8 cellular contexts compared by ENCODE assay signal in the genomic region with DNA sequence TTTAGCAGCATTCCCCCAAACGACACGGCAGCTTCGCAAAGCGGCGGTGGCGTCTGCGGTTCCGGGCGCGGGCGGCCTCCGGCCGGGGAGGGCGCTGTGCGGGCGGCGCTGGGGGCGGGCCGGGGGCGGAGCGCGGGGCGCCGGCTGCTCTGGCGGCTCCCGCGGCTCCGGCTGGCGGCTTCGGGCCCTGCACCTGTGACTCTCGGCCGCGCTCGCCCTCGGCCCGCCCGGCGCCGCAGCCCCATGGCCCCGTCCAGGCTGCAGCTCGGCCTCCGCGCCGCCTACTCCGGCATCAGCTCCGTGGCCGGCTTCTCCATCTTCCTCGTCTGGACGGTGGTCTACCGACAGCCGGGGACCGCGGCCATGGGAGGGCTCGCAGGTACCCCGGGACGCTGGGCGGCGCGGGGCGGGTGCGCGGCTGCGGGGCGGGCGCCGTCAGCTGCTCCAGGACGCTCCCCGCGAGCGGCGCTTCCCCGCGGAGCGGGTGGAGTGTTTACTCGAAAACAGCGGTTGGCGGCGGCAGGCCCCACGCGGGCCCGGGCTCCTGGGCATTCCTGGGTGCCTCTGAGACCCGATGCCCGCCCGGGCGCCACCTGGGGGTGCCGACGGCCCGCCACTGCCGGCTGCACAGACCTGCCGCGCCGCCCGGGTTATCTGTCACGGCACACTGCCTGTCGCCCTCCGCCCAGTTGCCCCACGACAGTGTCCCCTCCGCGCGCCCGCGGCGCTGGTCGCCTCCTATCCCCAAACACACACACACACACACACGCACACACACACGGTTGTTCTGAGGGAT. TPM values are rescaled to one million over a fixed set of nuclear protein-coding genes. Genes with fewer than 3 reads are reported as not detected.
DNase-seq lines count a peak whose midpoint lies in the region; ATAC-seq, FAIRE-seq and TF ChIP-seq lines count a peak whose summit lies in the region.

TSS of gene SLC48A1 (plus strand) at position 177 of the 796 bp plus-strand sequence. CDS start at position 244, 67 bp downstream.

- H3K9me3 Mint-ChIP-seq in activated CD4-positive, alpha-beta memory T cell treated with anti-CD3 and anti-CD28 coated beads, Interleukin-2, amount 10 ng/mL, durations not matched to agents 7 days and 5 days: no peaks in the 10 kb centered on the region

- peak within 1 kb of the TSS; percentile 88 for H3K4me3 ChIP-seq in A673 (ENCODE audit: low read depth, low read length, poor library complexity, severe bottlenecking)
- peak within 1 kb of the TSS; percentile 38 for H3K4me3 ChIP-seq in mesendoderm (ENCODE audit: low read length)

- H4K5ac ChIP-seq in mesendoderm (ENCODE audit: low read length): no peak within 1 kb of the TSS

- no peak within 1 kb of the TSS for H2BK120ac ChIP-seq in mesendoderm (ENCODE audit: low read depth, low read length)

- BruUV-seq in A673 (replicated peaks; lab: Mats Ljungman, UMichigan): no TSS peak

- peak within 1 kb of the TSS; percentile 63 for H3K4me2 ChIP-seq in mesendoderm (ENCODE audit: low read length)

- peak within 1 kb of the TSS; percentile 36 for H3K27ac Mint-ChIP-seq in activated CD4-positive, alpha-beta memory T cell treated with anti-CD3 and anti-CD28 coated beads, Interleukin-2, amount 10 ng/mL, durations not matched to agents 7 days and 5 days

- peak; percentile 81 for DNase-seq in A673 (ENCODE audit: low spot score)
- DNase-seq in GM18507 (ENCODE audit: extremely low spot score, insufficient read length, low read depth): peak; percentile 77
- DNase-seq in NCI-H2227 treated with DMSO at 0.1 percent for 48 hours (lab: John Stamatoyannopoulos, UW): peak; percentile 47
- DNase-seq in activated CD4-positive, alpha-beta memory T cell treated with anti-CD3 and anti-CD28 coated beads, Interleukin-2, amount 10 ng/mL, durations not matched to agents 7 days and 5 days: peak; percentile 75
- peak; percentile 53 for DNase-seq in effector CD8-positive, alpha-beta T cell (lab: John Stamatoyannopoulos, UW)
- peak; percentile 78 for DNase-seq in mesendoderm
- DNase-seq in stimulated activated CD8-positive, alpha-beta memory T cell treated with anti-CD3 and anti-CD28 coated beads, Interleukin-12 subunit alpha, Interleukin-12 subunit beta, amount 100 ng/mL, for 4 hours (ENCODE audit: low read depth): peak; percentile 59

- CTCF ChIA-PET in A673 (lab: Charles Lee): interaction anchor here (0.6 to 2.4 kb wide), 4 partner anchors 16 to 65 kb away, joined by 4 to 10 read pairs (median 4); no protein-coding TSS in a partner anchor
- CTCF ChIA-PET in activated CD4-positive, alpha-beta memory T cell treated with anti-CD3 and anti-CD28 coated beads, Interleukin-2, amount 10 ng/mL, durations not matched to agents 7 days and 5 days (lab: Charles Lee): interaction anchor here (0.8 to 18.5 kb wide), 7 partner anchors 18 to 62 kb away, joined by 3 to 431 read pairs (median 11); no protein-coding TSS in a partner anchor

- TF ChIP-seq CTCF in A673 (conservative IDR thresholded peaks at IDR 0.05; ENCODE audit: low read depth, low read length): peak; percentile 46; the same call in 1 of the 2 replicates

- POLR2A ChIA-PET in A673 (lab: Charles Lee; ENCODE audit: low non-redundant PET): interaction anchor here (0.6 kb wide), 1 partner anchor 18 kb away, joined by 3 read pairs; no protein-coding TSS in a partner anchor
- POLR2A ChIA-PET in activated CD4-positive, alpha-beta memory T cell treated with anti-CD3 and anti-CD28 coated beads, Interleukin-2, amount 10 ng/mL, durations not matched to agents 7 days and 5 days (lab: Charles Lee): interaction anchor here (0.7 to 4.0 kb wide), 16 partner anchors 8 to 67 kb away, joined by 3 to 15 read pairs (median 4); partner anchors contain the start of genes HDAC7 and RPAP3

- H2BK5ac ChIP-seq in mesendoderm (ENCODE audit: low read length): no peak within 1 kb of the TSS

- H3K4me1 ChIP-seq in A673 (ENCODE audit: insufficient read depth, low read length, poor library complexity, severe bottlenecking) (peaks cover 63% of the 10 kb centered on the region), mesendoderm (ENCODE audit: control insufficient read depth, low read depth, low read length) (peaks cover 7% of the 10 kb centered on the region)

- no peak within 1 kb of the TSS for H4K8ac ChIP-seq in mesendoderm (ENCODE audit: low read depth, low read length)

- no peak within 1 kb of the TSS for H2BK15ac ChIP-seq in mesendoderm (replicated peaks; ENCODE audit: low read depth)

- no peak within 1 kb of the TSS for H2AK5ac ChIP-seq in mesendoderm (ENCODE audit: low read length)

- H3K27ac ChIP-seq in A673 (ENCODE audit: low read depth, low read length, poor library complexity, severe bottlenecking) (peak within 1 kb of the TSS; percentile 77), mesendoderm (ENCODE audit: low read depth, low read length) (no peak within 1 kb of the TSS)

- no peak for FAIRE-seq in GM18507 (lab: Jason Lieb, UNC)

- no peaks in the 10 kb centered on the region for H3K79me2 ChIP-seq in mesendoderm (ENCODE audit: control insufficient read depth, insufficient read depth, low read length)

- no peak within 1 kb of the TSS for H3K4ac ChIP-seq in mesendoderm (ENCODE audit: low read depth, low read length)

- no peak within 1 kb of the TSS for H3K23ac ChIP-seq in mesendoderm (ENCODE audit: low read length)

- peak within 1 kb of the TSS; percentile 70 for H3K9ac ChIP-seq in mesendoderm (ENCODE audit: low read length)

- H3K79me1 ChIP-seq in mesendoderm (ENCODE audit: low read length): no peaks in the 10 kb centered on the region

- peak within 1 kb of the TSS; percentile 88 for H3K56ac ChIP-seq in mesendoderm (ENCODE audit: low read length)

- H3K36me3 ChIP-seq in A673 (ENCODE audit: insufficient read depth, low read length, poor library complexity, severe bottlenecking) (no peaks in the 10 kb centered on the region), mesendoderm (ENCODE audit: control insufficient read depth, insufficient read depth, low read length) (no peaks in the 10 kb centered on the region)

- H3K9me3 ChIP-seq in A673 (ENCODE audit: low read depth, low read length, poor library complexity, severe bottlenecking): no peaks in the 10 kb centered on the region

- H3K4me3 Mint-ChIP-seq in activated CD4-positive, alpha-beta memory T cell treated with anti-CD3 and anti-CD28 coated beads, Interleukin-2, amount 10 ng/mL, durations not matched to agents 7 days and 5 days: peak within 1 kb of the TSS; percentile 91

- ATAC-seq in HG02943 (IDR thresholded peaks at IDR 0.05; ENCODE audit: low read depth, unreplicated experiment): peak; percentile 66

- no CpG with 5 or more reads among the region's 106 CpGs for WGBS in mesendoderm (ENCODE audit: extremely low coverage, insufficient coverage, low lambda C conversion rate)

- H3K4me1 Mint-ChIP-seq in activated CD4-positive, alpha-beta memory T cell treated with anti-CD3 and anti-CD28 coated beads, Interleukin-2, amount 10 ng/mL, durations not matched to agents 7 days and 5 days: peaks cover 45% of the 10 kb centered on the region

- peaks cover 3% of the 10 kb centered on the region for H3K36me3 Mint-ChIP-seq in activated CD4-positive, alpha-beta memory T cell treated with anti-CD3 and anti-CD28 coated beads, Interleukin-2, amount 10 ng/mL, durations not matched to agents 7 days and 5 days (ENCODE audit: low read depth)

- H3K27me3 ChIP-seq in A673 (replicated peaks; ENCODE audit: insufficient read depth, low read depth, low read length, poor library complexity) (no peaks in the 10 kb centered on the region), mesendoderm (ENCODE audit: insufficient read depth, low read length, poor library complexity) (no peaks in the 10 kb centered on the region)

- intact Hi-C loops in A673 (cut with micrococcal nuclease; ENCODE audit: unreplicated experiment): no loop called here

- H3K27me3 Mint-ChIP-seq in activated CD4-positive, alpha-beta memory T cell treated with anti-CD3 and anti-CD28 coated beads, Interleukin-2, amount 10 ng/mL, durations not matched to agents 7 days and 5 days: peaks cover 5% of the 10 kb centered on the region

- H3K18ac ChIP-seq in mesendoderm (ENCODE audit: low read length): peak within 1 kb of the TSS; percentile 56

RNA-seq across cellular contexts. Expression of gene SLC48A1, which starts in this region (rescaled TPM):
- total RNA-seq in A673 (2021): 39.3 and 39.8 TPM in 2 replicates
- total RNA-seq in activated CD4-positive, alpha-beta memory T cell treated with anti-CD3 and anti-CD28 coated beads, Interleukin-2, amount 10 ng/mL, durations not matched to agents 7 days and 5 days: 10 to 100 TPM; 19.4 to 22.6 TPM
- polyA plus RNA-seq in mesendoderm (2013, experiment 1 of 2): 9.6 TPM
- polyA plus RNA-seq in mesendoderm (2013, experiment 2 of 2): 9.2 TPM
